ENCODE assay signal across 1 cellular context in genomic region chr10:5679606-5680005, GRCh38.
TF ChIP-seq lines count a peak whose summit lies in the region.

No MANE protein-coding gene starts in this region.

TF ChIP-seq in SK-N-SH, 30 proteins besides CTCF, POLR2A, EP300 and RAD21 (continued from another document):
- TF ChIP-seq REST (IDR thresholded peaks at IDR 0.05; ENCODE audit: low read depth, low read length): no peak
- no peak for TF ChIP-seq USF2 (IDR thresholded peaks at IDR 0.05; ENCODE audit: borderline replicate concordance, low read depth, low read length)
- no peak for TF ChIP-seq ELF1 (IDR thresholded peaks at IDR 0.05)
- TF ChIP-seq TCF12 (IDR thresholded peaks at IDR 0.05): no peak
- TF ChIP-seq SIN3A (IDR thresholded peaks at IDR 0.05; ENCODE audit: borderline replicate concordance, low read depth, low read length): no peak
- TF ChIP-seq SMC3 (IDR thresholded peaks at IDR 0.05; ENCODE audit: low read depth, low read length): no peak
- TF ChIP-seq FOSL2 (IDR thresholded peaks at IDR 0.05; ENCODE audit: borderline replicate concordance, low read depth): no peak
